24 cellular contexts compared by ENCODE assay signal in the genomic region with DNA sequence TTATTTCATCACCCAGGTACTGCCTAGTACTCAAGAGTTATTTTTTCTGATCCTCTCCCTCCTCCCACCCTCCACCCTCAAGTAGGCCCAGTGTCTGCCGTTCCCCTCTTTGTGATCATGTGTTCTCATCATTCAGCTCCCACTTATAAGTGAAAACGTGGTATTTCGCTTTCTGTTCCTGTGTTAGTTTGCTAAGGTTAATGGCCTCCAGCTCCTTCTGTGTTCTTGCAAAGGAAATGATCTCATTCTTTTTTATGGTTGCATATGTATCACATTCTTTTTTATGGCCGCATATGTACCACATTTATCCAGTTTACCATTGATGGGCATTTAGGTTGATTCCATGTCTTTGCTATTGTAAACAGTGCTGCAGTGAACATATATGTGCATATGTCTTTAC.
"Had no signal": no experiment of that assay in that cellular context is flagged by ENCODE, and none has a peak within 500 bp of the region (broad histone marks: within the 10 kb centered on the region; RNA-seq: fewer than 3 reads in every experiment).

No MANE protein-coding gene starts in this region.

- H3K4me3 Mint-ChIP-seq: activated naive CD8-positive, alpha-beta T cell; brain; effector memory CD8-positive, alpha-beta T cell; immature natural killer cell; nephron had no signal

- DNase-seq: activated CD4-positive, alpha-beta T cell treated with anti-CD3 and anti-CD28 coated beads, Interleukin-2, amount 50 U/mL, for 4 hours; activated CD4-positive, CD25-positive, alpha-beta regulatory T cell treated with anti-CD3 and anti-CD28 coated beads, Interleukin-2, amount 50 U/mL, for 72 hours; activated T-cell treated with anti-CD3 and anti-CD28 coated beads for 4 hours; cortex of kidney; effector memory CD8-positive, alpha-beta T cell; heart left ventricle; hypothalamus; immature natural killer cell; kidney; left colon; mammary epithelial cell; posterior cingulate gyrus; right cardiac atrium; stimulated activated CD4-positive, alpha-beta T cell treated with anti-CD3 and anti-CD28 coated beads, Interleukin-15, amount 100 ng/mL, for 24 hours; stimulated activated CD4-positive, alpha-beta T cell treated with anti-CD3 and anti-CD28 coated beads, Interleukin-2, amount 100 ng/mL, for 24 hours; stimulated activated naive CD4-positive, alpha-beta T cell; T-helper 9 cell; testis; transverse colon had no signal

- H3K4me1 ChIP-seq: testis had no signal

- H3K27ac ChIP-seq: ascending aorta, heart left ventricle, testis, transverse colon had no signal

- ATAC-seq: effector memory CD8-positive, alpha-beta T cell; heart left ventricle; left colon; right cardiac atrium had no signal

- H3K27me3 Mint-ChIP-seq: activated naive CD8-positive, alpha-beta T cell; brain; effector memory CD8-positive, alpha-beta T cell had no signal

- H3K4me3 ChIP-seq: ascending aorta, heart left ventricle, testis, transverse colon had no signal

- H3K9me3 ChIP-seq: ascending aorta, heart left ventricle, testis, transverse colon had no signal

- H3K27me3 ChIP-seq: ascending aorta, heart left ventricle, testis, transverse colon had no signal

- H3K9me3 Mint-ChIP-seq: activated T-helper 2 cell treated with anti-CD3 and anti-CD28 coated beads, Interferon-gamma antibody, Interleukin-2, Interleukin-4, amounts not matched to agents 10 μg/mL and 5 μg/mL and 100 μg/mL, durations not matched to agents 14 hours and 24 hours and 36 hours; effector memory CD8-positive, alpha-beta T cell; immature natural killer cell; nephron had no signal

- H3K27ac Mint-ChIP-seq: activated naive CD8-positive, alpha-beta T cell; brain; immature natural killer cell; nephron had no signal

- FAIRE-seq: kidney had no signal
